In genomic region chr17:21699573-21700236, GRCh38 we compare ENCODE assay signal across 3 cellular contexts. TPM values are rescaled to one million over a fixed set of nuclear protein-coding genes. Genes with fewer than 3 reads are reported as not detected.
"Had no signal": no experiment of that assay in that cellular context is flagged by ENCODE, and none has a peak within 500 bp of the region (broad histone marks: within the 10 kb centered on the region; RNA-seq: fewer than 3 reads in every experiment).

No MANE protein-coding gene starts in this region.

RNA-seq across cellular contexts. Expression of gene KCNJ18, which starts 7.4 kb away (rescaled TPM):
- total RNA-seq: HT-29, PC-9, SJCRH30 had no signal
